35 cellular contexts compared by ENCODE assay signal in the genomic region with DNA sequence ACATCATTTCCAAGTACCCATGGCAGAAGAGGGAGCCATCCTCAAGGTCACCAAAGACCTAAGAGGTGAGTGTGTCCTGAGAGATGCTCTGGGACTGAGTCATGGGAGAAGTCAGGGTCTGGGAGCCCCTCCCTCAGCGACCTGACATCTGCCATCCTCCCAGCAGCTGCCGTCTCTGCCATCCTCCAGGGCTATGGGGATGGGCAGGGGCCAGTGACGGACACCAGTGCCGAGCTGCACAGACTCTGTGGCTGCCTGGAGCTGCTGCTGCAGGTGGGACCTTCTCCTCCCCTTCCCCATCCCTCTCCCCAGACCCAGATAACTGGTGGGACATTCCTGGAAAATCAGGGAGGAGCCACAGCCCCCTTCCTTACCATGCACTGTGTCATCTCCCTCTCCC. TPM values are rescaled to one million over a fixed set of nuclear protein-coding genes. Genes with fewer than 3 reads are reported as not detected.
"Had no signal": no experiment of that assay in that cellular context is flagged by ENCODE, and none has a peak within 500 bp of the region (broad histone marks: within the 10 kb centered on the region; RNA-seq: fewer than 3 reads in every experiment).

No MANE protein-coding gene starts in this region.

- FAIRE-seq: keratinocyte had no signal

- H3K4me1 Mint-ChIP-seq: neural crest cell had no signal

- DNase-seq: hippocampal formation; kidney glomerular epithelial cell; left cardiac atrium; left ventricle myocardium superior; lower lobe of right lung; mammary epithelial cell; mesenchymal stem cell; naive B cell; nucleus accumbens; right lobe of liver; stimulated activated CD4-positive, alpha-beta T cell treated with anti-CD3 and anti-CD28 coated beads, Interleukin-12 subunit alpha, Interleukin-12 subunit beta, amount 100 ng/mL, for 4 hours; stimulated activated CD4-positive, alpha-beta T cell treated with anti-CD3 and anti-CD28 coated beads, Interleukin-15, amount 100 ng/mL, for 24 hours; stimulated activated CD4-positive, alpha-beta T cell treated with anti-CD3 and anti-CD28 coated beads, Interleukin-2, amount 100 ng/mL, for 24 hours; stimulated activated CD4-positive, alpha-beta T cell treated with anti-CD3 and anti-CD28 coated beads, Interleukin-4, amount 100 ng/mL, for 1 hour; stimulated activated naive B cell treated with anti-CD40 and anti-IgM and Interleukin-4, amounts not matched to agents 10 μg/mL and 1 μg/mL and 100 μg/mL, for 72 hours; stimulated activated naive CD8-positive, alpha-beta T cell treated with anti-CD3 and anti-CD28 coated beads, Interleukin-15, Interleukin-2, amounts not matched to agents 100 U/mL and 50 U/mL, for 24 hours; stomach; testis; thyroid gland; transverse colon had no signal

- H3K36me3 Mint-ChIP-seq: mesothelial cell of epicardium; naive B cell; stimulated activated naive B cell treated with anti-CD40 and anti-IgM and Interleukin-4, amounts not matched to agents 10 μg/mL and 1 μg/mL and 100 μg/mL, for 72 hours had no signal

- H3K27ac ChIP-seq: lower lobe of right lung, parathyroid adenoma, right atrium auricular region, right lobe of liver, skin epidermis, stomach, testis, thyroid gland, transverse colon, upper lobe of left lung, vagina had no signal

- H3K9me3 Mint-ChIP-seq: mesothelial cell of epicardium; nephron; neural crest cell; stimulated activated naive B cell treated with anti-CD40 and anti-IgM and Interleukin-4, amounts not matched to agents 10 μg/mL and 1 μg/mL and 100 μg/mL, for 72 hours had no signal

- H2AFZ ChIP-seq: parathyroid adenoma had no signal

- H3K9me3 ChIP-seq: lower lobe of right lung, right atrium auricular region, right lobe of liver, stomach, testis, thyroid gland, transverse colon, upper lobe of left lung, vagina had no signal

- H3K27me3 ChIP-seq: right atrium auricular region, right lobe of liver, testis, thyroid gland, upper lobe of left lung, vagina had no signal

- H3K4me1 ChIP-seq: lower lobe of right lung, right atrium auricular region, testis, thyroid gland had no signal

- H3K36me3 ChIP-seq: lower lobe of right lung, right atrium auricular region, right lobe of liver, stomach, thyroid gland, transverse colon, upper lobe of left lung, vagina had no signal

- ATAC-seq: left cardiac atrium; left lobe of liver; left ventricle myocardium superior; lower lobe of right lung; right lobe of liver; stimulated activated naive B cell treated with anti-CD40 and anti-IgM and Interleukin-4, amounts not matched to agents 10 μg/mL and 1 μg/mL and 100 μg/mL, for 72 hours; stimulated activated naive CD8-positive, alpha-beta T cell treated with anti-CD3 and anti-CD28 coated beads, Interleukin-15, Interleukin-2, amounts not matched to agents 100 U/mL and 50 U/mL, for 24 hours had no signal

- H3K9ac ChIP-seq: parathyroid adenoma had no signal

- H3K4me3 Mint-ChIP-seq: mesothelial cell of epicardium; nephron; neural crest cell; stimulated activated naive B cell treated with anti-CD40 and anti-IgM and Interleukin-4, amounts not matched to agents 10 μg/mL and 1 μg/mL and 100 μg/mL, for 72 hours had no signal

- H3K27ac Mint-ChIP-seq: mesothelial cell of epicardium; nephron; progenitor cell of endocrine pancreas; stimulated activated naive B cell treated with anti-CD40 and anti-IgM and Interleukin-4, amounts not matched to agents 10 μg/mL and 1 μg/mL and 100 μg/mL, for 72 hours had no signal

- H3K4me3 ChIP-seq: lower lobe of right lung, right atrium auricular region, right lobe of liver, skin epidermis, stomach, testis, thyroid gland, transverse colon, upper lobe of left lung, vagina had no signal

- H3K79me2 ChIP-seq: parathyroid adenoma had no signal

RNA-seq across cellular contexts. Expression of a gene that starts 1.5 kb away (rescaled TPM):
- total RNA-seq: left cardiac atrium, left lobe of liver, left ventricle myocardium superior, lower lobe of right lung, mammary epithelial cell, mesothelial cell of epicardium, neural crest cell, osteoblast, progenitor cell of endocrine pancreas, pulmonary artery endothelial cell, renal cortical epithelial cell, stomach, thyroid gland, urinary bladder, vagina had no signal
- polyA plus RNA-seq: keratinocyte, mammary epithelial cell had no signal

RNA-seq across cellular contexts. Expression of a gene that starts 55.2 kb away (rescaled TPM):
- total RNA-seq: neural crest cell, osteoblast, progenitor cell of endocrine pancreas, pulmonary artery endothelial cell, renal cortical epithelial cell, transverse colon had no signal
